Comparison of ENCODE assay signal across 8 cellular contexts in the genomic region with DNA sequence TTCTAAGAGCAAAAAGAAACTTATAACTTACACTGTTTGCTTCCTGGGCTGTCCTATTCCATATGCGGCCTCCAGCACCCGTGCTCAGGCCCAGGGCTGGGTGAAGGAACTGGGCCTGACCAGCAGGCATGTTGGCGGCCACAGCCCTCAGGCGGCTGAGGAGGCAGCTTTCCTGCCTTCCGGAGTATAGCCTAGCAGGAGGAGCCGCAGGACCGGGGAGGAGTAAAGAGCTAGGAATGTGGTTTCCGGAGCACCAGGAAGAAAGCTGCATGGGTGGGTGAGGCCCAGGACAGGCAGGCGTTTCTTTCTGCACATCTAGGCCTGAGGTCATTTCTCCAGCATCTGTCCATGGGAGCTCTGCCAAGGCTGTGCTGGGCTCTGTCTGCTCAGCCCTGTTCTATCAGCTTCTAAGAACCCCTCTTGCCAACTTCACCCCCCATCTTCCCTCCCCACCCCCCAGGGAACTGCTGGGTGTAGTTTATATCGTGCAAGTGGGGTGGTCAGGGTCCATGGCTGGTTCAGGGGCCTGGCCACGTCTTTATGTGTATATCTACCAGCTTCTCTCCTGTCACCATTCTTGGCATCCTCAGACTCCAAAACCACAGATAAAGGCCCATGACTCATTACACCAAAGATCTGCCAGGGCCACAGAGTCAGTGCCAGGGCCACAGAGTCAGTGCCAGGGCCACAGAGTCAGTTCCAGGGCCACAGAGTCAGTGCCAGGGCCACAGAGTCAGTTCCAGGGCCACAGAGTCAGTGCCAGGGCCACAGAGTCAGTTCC. TPM values are rescaled to one million over a fixed set of nuclear protein-coding genes. Genes with fewer than 3 reads are reported as not detected.
DNase-seq lines count a peak whose midpoint lies in the region; ATAC-seq and TF ChIP-seq lines count a peak whose summit lies in the region.
"Had no signal": no experiment of that assay in that cellular context is flagged by ENCODE, and none has a peak within 500 bp of the region (broad histone marks: within the 10 kb centered on the region; RNA-seq: fewer than 3 reads in every experiment).

No MANE protein-coding gene starts in this region.

- peaks cover 11 to 42% of the 10 kb centered on the region in 2 donors for H3K27me3 Mint-ChIP-seq in CD8-positive, alpha-beta memory T cell

- no peaks in the 10 kb centered on the region for H3K36me3 ChIP-seq in CD8-positive, alpha-beta memory T cell (ENCODE audit: insufficient read depth, low read length)
- H3K36me3 ChIP-seq in WERI-Rb-1 = no peaks in the 10 kb centered on the region

- ATAC-seq in HG03135 (IDR thresholded peaks at IDR 0.05; ENCODE audit: unreplicated experiment) = no peak
- ATAC-seq: activated CD8-positive, alpha-beta T cell treated with anti-CD3 and anti-CD28 coated beads, Interleukin-2, amount 10 ng/mL, durations not matched to agents 7 days and 5 days had no signal

- H3K9me3 Mint-ChIP-seq in CD8-positive, alpha-beta memory T cell = no peaks in the 10 kb centered on the region

- TF ChIP-seq CTCF in epithelial cell of esophagus (IDR thresholded peaks at IDR 0.05; ENCODE audit: insufficient read depth, low read depth, low read length, missing control alignments) (no peak), WERI-Rb-1 (IDR thresholded peaks at IDR 0.05; ENCODE audit: low read depth, low read length) (no peak)

- no peaks in the 10 kb centered on the region for H3K36me3 Mint-ChIP-seq in CD8-positive, alpha-beta memory T cell

- H3K4me1 ChIP-seq in CD8-positive, alpha-beta memory T cell (ENCODE audit: insufficient read depth, low read length) = no peaks in the 10 kb centered on the region

- CTCF ChIA-PET in CD8-positive, alpha-beta memory T cell (lab: Charles Lee) = no interaction called here

- DNase-seq in NCI-H446 (lab: John Stamatoyannopoulos, UW) (peak; percentile 27 to 87), epithelial cell of esophagus (ENCODE audit: low read depth) (peak; percentile 81), mesenteric fat pad (ENCODE audit: low spot score) (peak; percentile 89), WERI-Rb-1 (no peak), SK-N-DZ (ENCODE audit: low spot score) (no peak)
- DNase-seq in CD8-positive, alpha-beta memory T cell = no peak
- DNase-seq: activated CD8-positive, alpha-beta T cell treated with anti-CD3 and anti-CD28 coated beads, Interleukin-2, amount 10 ng/mL, durations not matched to agents 7 days and 5 days had no signal

- H3K9me3 ChIP-seq in CD8-positive, alpha-beta memory T cell (ENCODE audit: low read length) = no peaks in the 10 kb centered on the region
- H3K9me3 ChIP-seq in WERI-Rb-1 (ENCODE audit: severe bottlenecking) = no peaks in the 10 kb centered on the region

- no peak overlapping the region for H3K4me3 ChIP-seq in epithelial cell of esophagus (ENCODE audit: low read length)
- no peak overlapping the region for H3K4me3 ChIP-seq in CD8-positive, alpha-beta memory T cell (ENCODE audit: low read length)
- H3K4me3 ChIP-seq in WERI-Rb-1 (ENCODE audit: low read depth, low read length) = no peak overlapping the region

- POLR2A ChIA-PET in CD8-positive, alpha-beta memory T cell (lab: Charles Lee) = no interaction called here

- peaks cover 0 to 5% (median 5%) of the 10 kb centered on the region in 3 donors for H3K4me1 Mint-ChIP-seq in CD8-positive, alpha-beta memory T cell

- H3K27me3 ChIP-seq in CD8-positive, alpha-beta memory T cell (ENCODE audit: insufficient read depth, low read length, poor library complexity, severe bottlenecking) = no peaks in the 10 kb centered on the region
- H3K27me3 ChIP-seq in WERI-Rb-1 (ENCODE audit: insufficient read depth, low read depth, severe bottlenecking) = peaks cover 3% of the 10 kb centered on the region

- H3K4me3 Mint-ChIP-seq in CD8-positive, alpha-beta memory T cell = no peak overlapping the region
- H3K4me3 Mint-ChIP-seq: activated CD8-positive, alpha-beta T cell treated with anti-CD3 and anti-CD28 coated beads, Interleukin-2, amount 10 ng/mL, durations not matched to agents 7 days and 5 days had no signal

- no peak overlapping the region for H3K27ac Mint-ChIP-seq in CD8-positive, alpha-beta memory T cell
- H3K27ac Mint-ChIP-seq: activated CD8-positive, alpha-beta T cell treated with anti-CD3 and anti-CD28 coated beads, Interleukin-2, amount 10 ng/mL, durations not matched to agents 7 days and 5 days had no signal

- no peak overlapping the region for H3K27ac ChIP-seq in CD8-positive, alpha-beta memory T cell (ENCODE audit: low read depth, low read length)
- H3K27ac ChIP-seq in WERI-Rb-1 = no peak overlapping the region

RNA-seq across cellular contexts. Expression of a gene that starts 7.8 kb away (rescaled TPM):
- total RNA-seq in mesenteric fat pad = 12.7 TPM
- 1 to 10 TPM; 2.4 to 2.7 TPM for total RNA-seq in CD8-positive, alpha-beta memory T cell
- not detected for polyA plus RNA-seq in CD8-positive, alpha-beta memory T cell
- polyA plus RNA-seq in SK-N-DZ (2014; cell fraction: cytosol; rRNA removed) = 3.9 and 7.9 TPM in 2 replicates
- polyA plus RNA-seq in SK-N-DZ (2014; cell fraction: nucleus; rRNA removed) = 13.9 and 17.2 TPM in 2 replicates

RNA-seq across cellular contexts. Expression of a gene that starts 16.1 kb away (rescaled TPM):
- total RNA-seq in mesenteric fat pad = 1,691 TPM
- total RNA-seq in CD8-positive, alpha-beta memory T cell = under 1 TPM; 0.35 to 0.50 TPM
- polyA plus RNA-seq in CD8-positive, alpha-beta memory T cell = not detected
- polyA plus RNA-seq in SK-N-DZ (2014; cell fraction: cytosol; rRNA removed) = 0.08 and 0.12 TPM in 2 replicates
- 0.98 TPM in 1 of 2 replicates, not detected in the other for polyA plus RNA-seq in SK-N-DZ (2014; cell fraction: nucleus; rRNA removed)
- total RNA-seq: activated CD8-positive, alpha-beta T cell treated with anti-CD3 and anti-CD28 coated beads, Interleukin-2, amount 10 ng/mL, durations not matched to agents 7 days and 5 days had no signal

RNA-seq across cellular contexts. Expression of a gene that starts 27.5 kb away (rescaled TPM):
- 103 TPM for total RNA-seq in mesenteric fat pad
- 1 to 10 TPM; 2.9 to 3.5 TPM for total RNA-seq in CD8-positive, alpha-beta memory T cell
- 2.8 TPM for polyA plus RNA-seq in CD8-positive, alpha-beta memory T cell
- polyA plus RNA-seq in SK-N-DZ (2014; cell fraction: cytosol; rRNA removed) = 7.0 and 7.1 TPM in 2 replicates
- polyA plus RNA-seq in SK-N-DZ (2014; cell fraction: nucleus; rRNA removed) = 1.7 and 3.1 TPM in 2 replicates

RNA-seq across cellular contexts. Expression of a gene that starts 27.5 kb away (rescaled TPM):
- 0.32 TPM for total RNA-seq in mesenteric fat pad
- not detected for total RNA-seq in CD8-positive, alpha-beta memory T cell
- polyA plus RNA-seq in CD8-positive, alpha-beta memory T cell = 0.08 TPM
- not detected in 2 replicates for polyA plus RNA-seq in SK-N-DZ (2014; cell fraction: cytosol; rRNA removed)
- polyA plus RNA-seq in SK-N-DZ (2014; cell fraction: nucleus; rRNA removed) = 0.39 TPM in 1 of 2 replicates, not detected in the other
- total RNA-seq: activated CD8-positive, alpha-beta T cell treated with anti-CD3 and anti-CD28 coated beads, Interleukin-2, amount 10 ng/mL, durations not matched to agents 7 days and 5 days had no signal

Comparison
In these comparisons a context has a peak if more than half of its experiments do, and no peak if none do; other contexts are left out.
1. DNase-seq: peak in NCI-H446 (2 of 2), epithelial cell of esophagus (single experiment) and mesenteric fat pad (single experiment); none in CD8-positive, alpha-beta memory T cell (0 of 5), WERI-Rb-1 (single experiment) and SK-N-DZ (single experiment).
2. RNA of a gene that starts 16.1 kb away (total RNA-seq): 1,691 TPM in mesenteric fat pad (single experiment); 0.35 to 0.50 TPM in CD8-positive, alpha-beta memory T cell; every median in the first group is over 1,000 times any median in the second.
3. RNA of a gene that starts 27.5 kb away (total RNA-seq): 103 TPM in mesenteric fat pad (single experiment); 2.9 to 3.5 TPM in CD8-positive, alpha-beta memory T cell; every median in the first group is over 10 times any median in the second.